In the genomic region with DNA sequence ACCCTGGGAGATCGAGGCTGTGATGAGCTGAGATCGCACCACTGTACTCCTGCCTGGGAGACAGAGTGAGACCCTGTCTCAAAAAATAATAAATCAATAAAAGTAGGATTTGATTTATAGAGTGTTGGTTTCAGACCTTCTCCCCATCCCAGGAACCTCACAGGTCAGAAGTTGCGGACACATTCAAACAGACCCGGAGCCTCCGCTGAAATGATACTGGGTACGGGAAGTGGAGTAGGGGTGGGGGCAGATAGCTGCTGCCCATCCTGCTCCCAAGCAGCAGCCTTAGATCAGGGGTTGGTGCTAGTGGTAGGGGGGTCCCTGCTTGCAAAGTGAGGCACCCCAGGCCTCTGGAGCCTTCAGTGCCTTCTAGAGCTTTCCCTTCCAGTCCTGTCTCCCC, we compare ENCODE assay signal across 18 cellular contexts. TPM values are rescaled to one million over a fixed set of nuclear protein-coding genes. Genes with fewer than 3 reads are reported as not detected.
A peak's percentile ranks its signal among the peaks of the same experiment; 100 is the strongest.
DNase-seq lines count a peak whose midpoint lies in the region; ATAC-seq and TF ChIP-seq lines count a peak whose summit lies in the region.
"Had no signal": no experiment of that assay in that cellular context is flagged by ENCODE, and none has a peak within 500 bp of the region (broad histone marks: within the 10 kb centered on the region; RNA-seq: fewer than 3 reads in every experiment).

No MANE protein-coding gene starts in this region.

- ATAC-seq in Right ventricle myocardium superior (ENCODE audit: poor library complexity) = no peak
- no peak for ATAC-seq in effector memory CD8-positive, alpha-beta T cell (replicated peaks)
- no peak for ATAC-seq in GM21423 (IDR thresholded peaks at IDR 0.05; ENCODE audit: unreplicated experiment)
- ATAC-seq: PC-3 had no signal

- H3K27me3 ChIP-seq in left ventricle myocardium inferior (ENCODE audit: low read depth) (no peaks in the 10 kb centered on the region), ovary (no peaks in the 10 kb centered on the region), tibial nerve (no peaks in the 10 kb centered on the region)

- H3K27me3 Mint-ChIP-seq in effector memory CD8-positive, alpha-beta T cell = no peaks in the 10 kb centered on the region

- H3K4me1 Mint-ChIP-seq in effector memory CD8-positive, alpha-beta T cell (ENCODE audit: low read depth in 2 of 2) = peaks cover 37 to 46% of the 10 kb centered on the region in 2 donors

- H3K27ac Mint-ChIP-seq in effector memory CD8-positive, alpha-beta T cell = peak overlapping the region; percentile 2 to 73

- H3K36me3 ChIP-seq in left ventricle myocardium inferior (no peaks in the 10 kb centered on the region), ovary (no peaks in the 10 kb centered on the region), tibial nerve (no peaks in the 10 kb centered on the region)

- DNase-seq in left ventricle myocardium inferior = no peak
- no peak for DNase-seq in Right ventricle myocardium superior
- no peak for DNase-seq in effector memory CD8-positive, alpha-beta T cell
- no peak for DNase-seq in ovary
- DNase-seq in tibial nerve (ENCODE audit: low spot score in 2 of 2) = no peak
- no peak for DNase-seq in GM10266 (ENCODE audit: extremely low spot score)
- DNase-seq in NCI-H146 (lab: John Stamatoyannopoulos, UW) = no peak
- DNase-seq: COR-L47, DMS153, H7, KBM-7, NCI-H1417 treated with DMSO at 0.1 percent for 48 hours, NCI-H2029, NCI-H2171, NCI-H510A, NCI-H774, PC-3 had no signal

- TF ChIP-seq CTCF in left ventricle myocardium inferior (IDR thresholded peaks at IDR 0.05; ENCODE audit: borderline replicate concordance) = no peak
- no peak for TF ChIP-seq CTCF in ovary (IDR thresholded peaks at IDR 0.05)
- TF ChIP-seq CTCF in tibial nerve (IDR thresholded peaks at IDR 0.05) = no peak
- no peak for TF ChIP-seq CTCF in GM10266 (IDR thresholded peaks at IDR 0.05; ENCODE audit: control insufficient read depth, insufficient read depth, low read depth, missing control alignments)

- H3K27ac ChIP-seq in left ventricle myocardium inferior (replicated peaks) (peak overlapping the region; percentile 47), ovary (peak overlapping the region; percentile 31 to 81), tibial nerve (peak overlapping the region in 3 of 4 donors; percentile 8 to 65 (median 22))

- no peak overlapping the region for H3K4me3 Mint-ChIP-seq in effector memory CD8-positive, alpha-beta T cell

- H3K4me3 ChIP-seq in left ventricle myocardium inferior = no peak overlapping the region
- H3K4me3 ChIP-seq in ovary = no peak overlapping the region
- no peak overlapping the region for H3K4me3 ChIP-seq in tibial nerve

- no peaks in the 10 kb centered on the region for H3K9me3 ChIP-seq in left ventricle myocardium inferior (replicated peaks)
- no peaks in the 10 kb centered on the region for H3K9me3 ChIP-seq in ovary
- H3K9me3 ChIP-seq in tibial nerve = no peaks in the 10 kb centered on the region

- H3K4me1 ChIP-seq in left ventricle myocardium inferior = peaks cover 61% of the 10 kb centered on the region
- H3K4me1 ChIP-seq in ovary (ENCODE audit: insufficient read depth) = peaks cover 40% of the 10 kb centered on the region
- H3K4me1 ChIP-seq in tibial nerve = peaks cover 0 to 61% (median 26%) of the 10 kb centered on the region in 4 donors

- TF ChIP-seq POLR2A in ovary (IDR thresholded peaks at IDR 0.05) = no peak
- TF ChIP-seq POLR2A in tibial nerve (IDR thresholded peaks at IDR 0.05) = no peak

- no peak for TF ChIP-seq EP300 in ovary (IDR thresholded peaks at IDR 0.05)
- TF ChIP-seq EP300 in tibial nerve (IDR thresholded peaks at IDR 0.05) = no peak

- 94 to 96% (median 95%) methylated on average over 6 of the region's 6 CpGs for WGBS in ovary, 3 donors
- 93 to 94% methylated on average over 6 of the region's 6 CpGs for WGBS in tibial nerve, 2 donors

- H3K9me3 Mint-ChIP-seq in effector memory CD8-positive, alpha-beta T cell = no peaks in the 10 kb centered on the region

- H3K36me3 Mint-ChIP-seq in effector memory CD8-positive, alpha-beta T cell (ENCODE audit: insufficient read depth) = peaks cover 15% of the 10 kb centered on the region

- intact Hi-C loops in left ventricle myocardium inferior (cut with micrococcal nuclease) = no loop called here
- intact Hi-C loops in Right ventricle myocardium superior (cut with DNase I) = no loop called here
- intact Hi-C loops in ovary (cut with DNase I) = no loop called here

RNA-seq across cellular contexts. Expression of gene PRDM11, which starts 7.8 kb away (rescaled TPM):
- total RNA-seq in left ventricle myocardium inferior = 17.2 TPM
- total RNA-seq in Right ventricle myocardium superior = 17.3 TPM
- 10 to 100 TPM; 10.7 to 45.4 (median 32.2) TPM for total RNA-seq in ovary
- polyA plus RNA-seq in ovary = 1 to 10 TPM; 8.7 to 8.9 TPM
- total RNA-seq in tibial nerve = 10 to 100 TPM; 17.5 to 26.1 (median 25.8) TPM
